In the genomic region with DNA sequence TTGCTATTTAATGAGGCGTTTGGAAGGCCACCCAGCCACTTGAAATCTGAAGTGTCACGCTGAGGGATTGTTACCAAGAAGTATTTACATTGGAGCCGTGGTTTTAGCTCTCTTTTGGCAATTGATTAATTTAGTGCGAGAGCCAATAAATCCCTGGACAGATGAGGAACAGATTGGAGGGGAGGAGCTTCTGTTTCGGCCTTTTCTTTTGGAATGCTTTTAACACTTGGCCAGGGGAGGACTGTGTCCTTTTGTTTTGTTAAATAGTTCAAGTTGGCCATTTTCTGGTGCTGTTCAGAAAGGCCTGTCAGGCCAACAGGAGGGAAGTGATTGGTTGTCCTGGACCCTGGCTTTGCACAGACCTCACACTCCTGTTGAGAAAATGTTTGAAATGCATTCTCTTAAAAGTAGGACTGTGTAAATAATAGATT, we compare ENCODE assay signal across 13 cellular contexts.
DNase-seq lines count a peak whose midpoint lies in the region; ATAC-seq and TF ChIP-seq lines count a peak whose summit lies in the region.
"Had no signal": no experiment of that assay in that cellular context is flagged by ENCODE, and none has a peak within 500 bp of the region (broad histone marks: within the 10 kb centered on the region; RNA-seq: fewer than 3 reads in every experiment).

No MANE protein-coding gene starts in this region.

- no peak overlapping the region for H3K14ac ChIP-seq in trophoblast cell (ENCODE audit: low read length)

- no peak overlapping the region for H2BK120ac ChIP-seq in trophoblast cell (ENCODE audit: insufficient read depth, low read length, poor library complexity)

- H3K79me1 ChIP-seq in trophoblast cell (ENCODE audit: low read length), result no peaks in the 10 kb centered on the region

- no peak overlapping the region for H2AK5ac ChIP-seq in trophoblast cell (ENCODE audit: low read length)

- H3K9ac ChIP-seq in mammary epithelial cell (ENCODE audit: insufficient read depth, low read length) (no peak overlapping the region), trophoblast cell (ENCODE audit: low read length) (no peak overlapping the region)

- no peak overlapping the region for H3K18ac ChIP-seq in trophoblast cell (ENCODE audit: low read length)

- no peak for DNase-seq in Right ventricle myocardium superior
- DNase-seq in right atrium auricular region (ENCODE audit: low spot score), result no peak
- DNase-seq in dorsolateral prefrontal cortex, result peak in 2 of 10 donors; percentile 11 to 23
- peak; percentile 2 for DNase-seq in mesenteric fat pad (ENCODE audit: low spot score)
- DNase-seq in mammary epithelial cell, result no peak
- no peak for DNase-seq in DMS53 (lab: John Stamatoyannopoulos, UW)
- no peak for DNase-seq in trophoblast cell
- DNase-seq: Calu3, dermis blood vessel endothelial cell, left cardiac atrium, NCI-H2227 treated with DMSO at 0.1 percent for 48 hours, SIG-M5 had no signal

- no peaks in the 10 kb centered on the region for H4K20me1 ChIP-seq in mammary epithelial cell (ENCODE audit: insufficient read depth, low read length)

- intact Hi-C loops in Right ventricle myocardium superior (cut with DNase I) (no loop called here), dorsolateral prefrontal cortex (cut with DNase I) (no loop called here), mammary epithelial cell (cut with micrococcal nuclease) (no loop called here)

- no peaks in the 10 kb centered on the region for H3K27me3 ChIP-seq in right atrium auricular region
- H3K27me3 ChIP-seq in dorsolateral prefrontal cortex, result no peaks in the 10 kb centered on the region
- peaks cover under 1% of the 10 kb centered on the region for H3K27me3 ChIP-seq in mammary epithelial cell (ENCODE audit: insufficient read depth, low read length)
- no peaks in the 10 kb centered on the region for H3K27me3 ChIP-seq in trophoblast cell (ENCODE audit: insufficient read depth, low read length)

- H3K4ac ChIP-seq in trophoblast cell (ENCODE audit: low read depth, low read length), result no peak overlapping the region

- H3K4me3 ChIP-seq in right atrium auricular region, result no peak overlapping the region
- H3K4me3 ChIP-seq in dorsolateral prefrontal cortex, result no peak overlapping the region
- no peak overlapping the region for H3K4me3 ChIP-seq in mammary epithelial cell (replicated peaks in 1 of 3; ENCODE audit: insufficient read depth in 1 of 3, low read depth in 2 of 3, low read length in 3 of 3)
- H3K4me3 ChIP-seq in trophoblast cell (ENCODE audit: low read depth, low read length), result no peak overlapping the region

- H3K79me2 ChIP-seq in mammary epithelial cell (ENCODE audit: insufficient read depth, low read length), result no peaks in the 10 kb centered on the region
- H3K79me2 ChIP-seq in trophoblast cell (ENCODE audit: control insufficient read depth, insufficient read depth, low read length, poor library complexity), result no peaks in the 10 kb centered on the region

- H3K4me2 ChIP-seq in mammary epithelial cell (ENCODE audit: insufficient read depth, low read depth, low read length) (no peak overlapping the region), trophoblast cell (ENCODE audit: low read length) (no peak overlapping the region)

- TF ChIP-seq CTCF in right atrium auricular region (IDR thresholded peaks at IDR 0.05) (no peak), dorsolateral prefrontal cortex (IDR thresholded peaks at IDR 0.05 in 54 of 56, conservative IDR thresholded peaks at IDR 0.05 in 2 of 56; ENCODE audit: low read depth in 1 of 56, partially characterized antibody in 56 of 56) (no peak), mammary epithelial cell (conservative IDR thresholded peaks at IDR 0.05 in 1 of 2, IDR thresholded peaks at IDR 0.05 in 1 of 2; ENCODE audit: extremely low read depth in 1 of 2, insufficient read depth in 1 of 2, low read depth in 1 of 2, low read length in 2 of 2) (no peak)

- ATAC-seq in Right ventricle myocardium superior (ENCODE audit: poor library complexity) (peak; percentile 21), esophagus mucosa (no peak)

- H3K9me3 ChIP-seq in right atrium auricular region, result no peaks in the 10 kb centered on the region
- no peaks in the 10 kb centered on the region for H3K9me3 ChIP-seq in mammary epithelial cell (replicated peaks; ENCODE audit: insufficient read depth, low read length)
- no peaks in the 10 kb centered on the region for H3K9me3 ChIP-seq in trophoblast cell (ENCODE audit: insufficient read depth, low read depth, low read length)

- no peak overlapping the region for H4K12ac ChIP-seq in trophoblast cell (ENCODE audit: low read depth, low read length)

- H4K91ac ChIP-seq in trophoblast cell (ENCODE audit: low read depth, low read length), result no peak overlapping the region

- H2BK12ac ChIP-seq in trophoblast cell (ENCODE audit: low read length), result no peak overlapping the region

- H3K27ac ChIP-seq in right atrium auricular region, result peak overlapping the region in 1 of 2 donors; percentile 0
- peak overlapping the region in 58 of 59 donors; percentile 80 to 100 (median 95) for H3K27ac ChIP-seq in dorsolateral prefrontal cortex
- H3K27ac ChIP-seq in mammary epithelial cell (ENCODE audit: insufficient read depth, low read depth, low read length), result no peak overlapping the region
- H3K27ac ChIP-seq in trophoblast cell (ENCODE audit: low read depth, low read length), result no peak overlapping the region

- WGBS in mammary epithelial cell (ENCODE audit: low coverage, missing lambda C conversion rate), result 84% methylated on average over 5 of the region's 5 CpGs
- no CpG with 5 or more reads among the region's 5 CpGs for WGBS in trophoblast cell (ENCODE audit: extremely low coverage, insufficient coverage, insufficient read length)

- H4K8ac ChIP-seq in trophoblast cell (ENCODE audit: low read depth, low read length), result no peak overlapping the region

- H2AFZ ChIP-seq in mammary epithelial cell (ENCODE audit: low read depth, low read length) (no peak overlapping the region), trophoblast cell (ENCODE audit: insufficient read depth, low read length, poor library complexity) (no peak overlapping the region)

- H3K23ac ChIP-seq in trophoblast cell (ENCODE audit: low read length), result no peak overlapping the region

- dilution Hi-C loops in mammary epithelial cell (cut with HindIII; ENCODE audit: low sequenced_read_pairs), result loop anchor here (5.0 kb wide), 1 partner anchor 52 kb away; no protein-coding TSS in a partner anchor

- CTCF ChIA-PET in mammary epithelial cell (lab: Charles Lee; ENCODE audit: low non-redundant PET), result no interaction called here

- BruUV-seq in mammary epithelial cell (replicated peaks; lab: Mats Ljungman, UMichigan), result no TSS peak

- in situ Hi-C loops in mammary epithelial cell (cut with MboI; ENCODE audit: low sequenced_read_pairs in 2 of 2), result no loop called here

- H3K4me1 ChIP-seq in right atrium auricular region (peaks cover 0 to 19% of the 10 kb centered on the region in 2 donors), mammary epithelial cell (ENCODE audit: insufficient read depth, low read length) (peaks cover 3% of the 10 kb centered on the region), trophoblast cell (ENCODE audit: control insufficient read depth in 1 of 2, insufficient read depth in 2 of 2, low read length in 2 of 2) (peaks cover 1 to 2% of the 10 kb centered on the region in 2 experiments)

- H3K36me3 ChIP-seq in right atrium auricular region (no peaks in the 10 kb centered on the region), mammary epithelial cell (ENCODE audit: insufficient read depth, low read length) (no peaks in the 10 kb centered on the region), trophoblast cell (ENCODE audit: control insufficient read depth in 1 of 2, insufficient read depth in 2 of 2, low read length in 2 of 2) (no peaks in the 10 kb centered on the region)

- no peak overlapping the region for H2BK5ac ChIP-seq in trophoblast cell (ENCODE audit: low read depth, low read length, poor library complexity)

Comparison
In these comparisons a context has a peak if more than half of its experiments do, and no peak if none do; other contexts are left out.
1. H3K27ac ChIP-seq: peak in dorsolateral prefrontal cortex (58 of 59); none in mammary epithelial cell (single experiment) and trophoblast cell (single experiment).